In the genomic region with DNA sequence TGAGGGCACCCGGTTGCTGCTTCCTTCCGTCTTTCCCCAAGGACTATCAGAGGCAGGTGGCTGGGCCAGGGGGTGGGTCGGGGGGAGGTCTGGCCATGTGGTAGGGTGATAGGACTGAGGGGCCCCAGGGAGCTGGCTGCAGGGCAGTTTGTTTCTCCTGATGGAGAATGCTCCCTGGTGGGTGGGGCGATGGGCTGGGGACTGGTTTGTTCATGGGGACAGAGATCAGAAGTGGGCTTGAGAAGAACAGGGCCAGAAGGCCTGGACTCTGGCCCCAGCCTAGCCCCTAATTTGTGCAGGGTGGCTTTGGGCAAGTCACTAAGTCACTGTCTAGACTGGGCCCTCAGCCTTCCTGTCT, we compare ENCODE assay signal across 8 cellular contexts.
DNase-seq lines count a peak whose midpoint lies in the region; ATAC-seq and TF ChIP-seq lines count a peak whose summit lies in the region.

No MANE protein-coding gene starts in this region.

- H3K4me2 ChIP-seq in OCI-LY3 (ENCODE audit: low read length) (peak overlapping the region; percentile 75), osteoblast (ENCODE audit: insufficient read depth, low read length) (peak overlapping the region; percentile 70)

- H3K36me3 Mint-ChIP-seq in CD4-positive, CD25-positive, alpha-beta regulatory T cell = peaks cover 8% of the 10 kb centered on the region
- peaks cover 39% of the 10 kb centered on the region for H3K36me3 Mint-ChIP-seq in effector memory CD8-positive, alpha-beta T cell (ENCODE audit: insufficient read depth)

- H3K4me1 Mint-ChIP-seq in CD4-positive, CD25-positive, alpha-beta regulatory T cell = peaks cover 0 to 78% (median 36%) of the 10 kb centered on the region in 4 donors
- H3K4me1 Mint-ChIP-seq in effector memory CD8-positive, alpha-beta T cell (ENCODE audit: low read depth in 2 of 2) = peaks cover 76 to 84% of the 10 kb centered on the region in 2 donors

- peak overlapping the region; percentile 67 to 89 (median 85) for H3K4me3 Mint-ChIP-seq in CD4-positive, CD25-positive, alpha-beta regulatory T cell
- peak overlapping the region; percentile 79 for H3K4me3 Mint-ChIP-seq in effector memory CD8-positive, alpha-beta T cell

- TF ChIP-seq CTCF in OCI-LY3 (IDR thresholded peaks at IDR 0.05; ENCODE audit: low read depth, low read length) (no peak), osteoblast (IDR thresholded peaks at IDR 0.05; ENCODE audit: extremely low read depth, low read depth, low read length) (no peak)

- peak overlapping the region; percentile 66 for H3K9ac ChIP-seq in OCI-LY3 (ENCODE audit: low read length)

- DNase-seq in CD4-positive, CD25-positive, alpha-beta regulatory T cell = no peak
- DNase-seq in effector memory CD8-positive, alpha-beta T cell = no peak
- peak; percentile 63 for DNase-seq in osteoblast (ENCODE audit: insufficient read length, low spot score, missing footprints)
- DNase-seq in NCI-H1930 (lab: John Stamatoyannopoulos, UW) = no peak
- no peak for DNase-seq in NCI-H69 (lab: John Stamatoyannopoulos, UW)
- DNase-seq in NCI-H1694 (lab: John Stamatoyannopoulos, UW) = no peak

- H3K4me1 ChIP-seq in CD4-positive, CD25-positive, alpha-beta regulatory T cell (ENCODE audit: control insufficient read depth, insufficient read depth, low read length, poor library complexity, severe bottlenecking) = peaks cover 54% of the 10 kb centered on the region
- H3K4me1 ChIP-seq in OCI-LY3 (ENCODE audit: low read length) (peaks cover 67% of the 10 kb centered on the region), osteoblast (ENCODE audit: insufficient read depth, low read length) (peaks cover 51% of the 10 kb centered on the region)

- peak overlapping the region; percentile 68 for H3K4me3 ChIP-seq in CD4-positive, CD25-positive, alpha-beta regulatory T cell (ENCODE audit: low read depth, low read length)
- H3K4me3 ChIP-seq in OCI-LY3 (ENCODE audit: low read length) (peak overlapping the region; percentile 63), osteoblast (ENCODE audit: insufficient read depth, low read length) (no peak overlapping the region)

- no peaks in the 10 kb centered on the region for H3K9me3 ChIP-seq in CD4-positive, CD25-positive, alpha-beta regulatory T cell (ENCODE audit: control insufficient read depth in 2 of 2, low read length in 2 of 2)
- H3K9me3 ChIP-seq in OCI-LY3 (ENCODE audit: insufficient read depth, low read length) (no peaks in the 10 kb centered on the region), osteoblast (ENCODE audit: low read depth, low read length) (no peaks in the 10 kb centered on the region)

- no peaks in the 10 kb centered on the region for H3K79me2 ChIP-seq in OCI-LY3 (ENCODE audit: low read length)
- H3K79me2 ChIP-seq in osteoblast (ENCODE audit: insufficient read depth, low read length) = peaks cover 18% of the 10 kb centered on the region

- peaks cover 12% of the 10 kb centered on the region for H3K36me3 ChIP-seq in CD4-positive, CD25-positive, alpha-beta regulatory T cell (ENCODE audit: control insufficient read depth, insufficient read depth, low read length)
- H3K36me3 ChIP-seq in OCI-LY3 (replicated peaks; ENCODE audit: low read depth, low read length) (peaks cover 28% of the 10 kb centered on the region), osteoblast (ENCODE audit: insufficient read depth, low read length) (peaks cover 23% of the 10 kb centered on the region)

- no peak for ATAC-seq in CD4-positive, CD25-positive, alpha-beta regulatory T cell (ENCODE audit: low read depth in 2 of 2)
- ATAC-seq in effector memory CD8-positive, alpha-beta T cell (replicated peaks) = no peak
- ATAC-seq in HG02588 (IDR thresholded peaks at IDR 0.05; ENCODE audit: unreplicated experiment) = no peak

- no peaks in the 10 kb centered on the region for H3K27me3 Mint-ChIP-seq in CD4-positive, CD25-positive, alpha-beta regulatory T cell
- no peaks in the 10 kb centered on the region for H3K27me3 Mint-ChIP-seq in effector memory CD8-positive, alpha-beta T cell

- H2AFZ ChIP-seq in OCI-LY3 (ENCODE audit: low read depth, low read length) (no peak overlapping the region), osteoblast (ENCODE audit: low read length) (no peak overlapping the region)

- H3K27ac Mint-ChIP-seq in CD4-positive, CD25-positive, alpha-beta regulatory T cell = peak overlapping the region; percentile 94 to 97 (median 96)
- H3K27ac Mint-ChIP-seq in effector memory CD8-positive, alpha-beta T cell = peak overlapping the region; percentile 94 to 95

- H4K20me1 ChIP-seq in OCI-LY3 (ENCODE audit: insufficient read depth, low read length) (peaks cover 4% of the 10 kb centered on the region; the same call in 1 of the 2 replicates), osteoblast (ENCODE audit: insufficient read depth, low read length) (no peaks in the 10 kb centered on the region)

- no peaks in the 10 kb centered on the region for H3K9me3 Mint-ChIP-seq in CD4-positive, CD25-positive, alpha-beta regulatory T cell
- no peaks in the 10 kb centered on the region for H3K9me3 Mint-ChIP-seq in effector memory CD8-positive, alpha-beta T cell

- H3K27ac ChIP-seq in CD4-positive, CD25-positive, alpha-beta regulatory T cell (ENCODE audit: insufficient read depth, low read length, poor library complexity, severe bottlenecking) = peak overlapping the region; percentile 80
- peak overlapping the region; percentile 93 for H3K27ac ChIP-seq in OCI-LY3 (ENCODE audit: low read length)
- peak overlapping the region; percentile 60 for H3K27ac ChIP-seq in osteoblast (ENCODE audit: low read depth, low read length)

- H3K27me3 ChIP-seq in CD4-positive, CD25-positive, alpha-beta regulatory T cell (ENCODE audit: control insufficient read depth, insufficient read depth, low read length) = no peaks in the 10 kb centered on the region
- H3K27me3 ChIP-seq in OCI-LY3 (ENCODE audit: low read depth, low read length) (no peaks in the 10 kb centered on the region), osteoblast (ENCODE audit: insufficient read depth, low read length) (no peaks in the 10 kb centered on the region)
